ENCODE assay signal across 1 cellular context in the genomic region with DNA sequence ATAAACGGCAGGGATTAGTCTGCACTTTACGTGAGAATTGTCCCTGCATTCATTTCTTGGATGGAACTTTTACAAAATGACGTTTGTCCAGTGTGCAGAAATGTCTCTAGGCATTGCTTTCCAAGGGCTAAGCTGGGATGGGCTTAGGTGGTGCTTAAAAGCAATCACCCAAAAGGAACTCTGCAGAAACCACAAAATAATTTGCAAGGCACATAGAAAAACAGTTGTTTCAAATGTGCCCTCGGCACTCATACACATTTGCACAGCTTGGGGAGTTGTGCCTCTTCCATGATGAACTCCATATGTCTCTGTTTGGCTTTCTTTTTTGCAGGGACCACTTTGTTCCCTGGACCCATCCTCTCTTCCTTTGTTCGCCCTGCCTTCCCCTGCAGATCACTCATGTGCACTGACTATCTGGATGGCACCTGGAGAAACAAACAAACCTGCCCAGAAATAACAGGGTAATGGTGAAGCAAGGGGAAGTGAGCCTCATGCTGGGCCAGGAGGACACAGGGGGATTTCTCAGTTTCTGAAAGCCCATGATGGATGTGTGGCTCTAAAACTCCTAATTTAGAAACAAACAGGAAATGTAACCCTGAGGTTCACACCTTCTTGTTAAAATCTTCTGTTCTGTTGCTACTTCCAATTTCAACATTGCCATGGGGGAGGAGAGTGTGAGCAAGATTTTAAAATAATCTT.
A peak's percentile ranks its signal among the peaks of the same experiment; 100 is the strongest.
TF ChIP-seq lines count a peak whose summit lies in the region.

No MANE protein-coding gene starts in this region.

TF ChIP-seq in GM12878, 131 proteins besides CTCF, POLR2A, EP300 and RAD21 (continued from another document and continues in another):
- TF ChIP-seq, protein P1, sequence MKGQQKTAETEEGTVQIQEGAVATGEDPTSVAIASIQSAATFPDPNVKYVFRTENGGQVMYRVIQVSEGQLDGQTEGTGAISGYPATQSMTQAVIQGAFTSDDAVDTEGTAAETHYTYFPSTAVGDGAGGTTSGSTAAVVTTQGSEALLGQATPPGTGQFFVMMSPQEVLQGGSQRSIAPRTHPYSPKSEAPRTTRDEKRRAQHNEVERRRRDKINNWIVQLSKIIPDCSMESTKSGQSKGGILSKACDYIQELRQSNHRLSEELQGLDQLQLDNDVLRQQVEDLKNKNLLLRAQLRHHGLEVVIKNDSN (IDR thresholded peaks at IDR 0.05; ENCODE audit: borderline replicate concordance, extremely low read length, insufficient read depth, low read depth, low read length): no peak
- TF ChIP-seq, protein P2, sequence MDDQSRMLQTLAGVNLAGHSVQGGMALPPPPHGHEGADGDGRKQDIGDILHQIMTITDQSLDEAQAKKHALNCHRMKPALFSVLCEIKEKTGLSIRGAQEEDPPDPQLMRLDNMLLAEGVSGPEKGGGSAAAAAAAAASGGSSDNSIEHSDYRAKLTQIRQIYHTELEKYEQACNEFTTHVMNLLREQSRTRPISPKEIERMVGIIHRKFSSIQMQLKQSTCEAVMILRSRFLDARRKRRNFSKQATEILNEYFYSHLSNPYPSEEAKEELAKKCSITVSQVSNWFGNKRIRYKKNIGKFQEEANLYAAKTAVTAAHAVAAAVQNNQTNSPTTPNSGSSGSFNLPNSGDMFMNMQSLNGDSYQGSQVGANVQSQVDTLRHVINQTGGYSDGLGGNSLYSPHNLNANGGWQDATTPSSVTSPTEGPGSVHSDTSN (IDR thresholded peaks at IDR 0.05; ENCODE audit: insufficient replicate concordance, low read depth, low read length): peak; percentile 90
- TF ChIP-seq MEF2A (IDR thresholded peaks at IDR 0.05; ENCODE audit: insufficient read depth, low read depth, low read length): peak; percentile 95
- TF ChIP-seq, protein P3, sequence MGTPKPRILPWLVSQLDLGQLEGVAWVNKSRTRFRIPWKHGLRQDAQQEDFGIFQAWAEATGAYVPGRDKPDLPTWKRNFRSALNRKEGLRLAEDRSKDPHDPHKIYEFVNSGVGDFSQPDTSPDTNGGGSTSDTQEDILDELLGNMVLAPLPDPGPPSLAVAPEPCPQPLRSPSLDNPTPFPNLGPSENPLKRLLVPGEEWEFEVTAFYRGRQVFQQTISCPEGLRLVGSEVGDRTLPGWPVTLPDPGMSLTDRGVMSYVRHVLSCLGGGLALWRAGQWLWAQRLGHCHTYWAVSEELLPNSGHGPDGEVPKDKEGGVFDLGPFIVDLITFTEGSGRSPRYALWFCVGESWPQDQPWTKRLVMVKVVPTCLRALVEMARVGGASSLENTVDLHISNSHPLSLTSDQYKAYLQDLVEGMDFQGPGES (IDR thresholded peaks at IDR 0.05): no peak
- TF ChIP-seq SPI1 (IDR thresholded peaks at IDR 0.05; ENCODE audit: borderline replicate concordance, insufficient read depth, low read depth, low read length): peak; percentile 95
- TF ChIP-seq NR2C1 (IDR thresholded peaks at IDR 0.05): 0 out of 2 replicates have a peak, but pooled peaks have one; percentile 23
- peak; percentile 78; the same call in 1 of the 2 replicates for TF ChIP-seq IRF4 (IDR thresholded peaks at IDR 0.05; ENCODE audit: low read depth, low read length)
- TF ChIP-seq EED (IDR thresholded peaks at IDR 0.05; ENCODE audit: low read depth): peak; percentile 70
- TF ChIP-seq, protein P4, sequence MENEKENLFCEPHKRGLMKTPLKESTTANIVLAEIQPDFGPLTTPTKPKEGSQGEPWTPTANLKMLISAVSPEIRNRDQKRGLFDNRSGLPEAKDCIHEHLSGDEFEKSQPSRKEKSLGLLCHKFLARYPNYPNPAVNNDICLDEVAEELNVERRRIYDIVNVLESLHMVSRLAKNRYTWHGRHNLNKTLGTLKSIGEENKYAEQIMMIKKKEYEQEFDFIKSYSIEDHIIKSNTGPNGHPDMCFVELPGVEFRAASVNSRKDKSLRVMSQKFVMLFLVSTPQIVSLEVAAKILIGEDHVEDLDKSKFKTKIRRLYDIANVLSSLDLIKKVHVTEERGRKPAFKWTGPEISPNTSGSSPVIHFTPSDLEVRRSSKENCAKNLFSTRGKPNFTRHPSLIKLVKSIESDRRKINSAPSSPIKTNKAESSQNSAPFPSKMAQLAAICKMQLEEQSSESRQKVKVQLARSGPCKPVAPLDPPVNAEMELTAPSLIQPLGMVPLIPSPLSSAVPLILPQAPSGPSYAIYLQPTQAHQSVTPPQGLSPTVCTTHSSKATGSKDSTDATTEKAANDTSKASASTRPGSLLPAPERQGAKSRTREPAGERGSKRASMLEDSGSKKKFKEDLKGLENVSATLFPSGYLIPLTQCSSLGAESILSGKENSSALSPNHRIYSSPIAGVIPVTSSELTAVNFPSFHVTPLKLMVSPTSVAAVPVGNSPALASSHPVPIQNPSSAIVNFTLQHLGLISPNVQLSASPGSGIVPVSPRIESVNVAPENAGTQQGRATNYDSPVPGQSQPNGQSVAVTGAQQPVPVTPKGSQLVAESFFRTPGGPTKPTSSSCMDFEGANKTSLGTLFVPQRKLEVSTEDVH (IDR thresholded peaks at IDR 0.05; ENCODE audit: low read depth, partially characterized antibody): no peak
- TF ChIP-seq CBFB (IDR thresholded peaks at IDR 0.05; ENCODE audit: low read depth): no peak
- TF ChIP-seq ZBED1 (IDR thresholded peaks at IDR 0.05; ENCODE audit: borderline replicate concordance): no peak; the same call in 1 of the 2 replicates
- peak; percentile 23; the same call in 1 of the 2 replicates for TF ChIP-seq RAD51 (IDR thresholded peaks at IDR 0.05)
- TF ChIP-seq ETV6 (conservative IDR thresholded peaks at IDR 0.05 in 1 of 2, IDR thresholded peaks at IDR 0.05 in 1 of 2; ENCODE audit: borderline replicate concordance in 1 of 2, low read depth in 1 of 2): peak in 1 of 2 experiments; percentile 70; a peak in 2 of 4 replicates
- TF ChIP-seq TCF12 (IDR thresholded peaks at IDR 0.05; ENCODE audit: low read depth, low read length): peak; percentile 77; the same call in 1 of the 2 replicates
- no peak for TF ChIP-seq HDAC2 (IDR thresholded peaks at IDR 0.05)
- TF ChIP-seq IKZF2 (IDR thresholded peaks at IDR 0.05): peak; percentile 97 to 98
- peak; percentile 84 for TF ChIP-seq GATAD2B (conservative IDR thresholded peaks at IDR 0.05; ENCODE audit: low read depth)
- TF ChIP-seq, protein P5, sequence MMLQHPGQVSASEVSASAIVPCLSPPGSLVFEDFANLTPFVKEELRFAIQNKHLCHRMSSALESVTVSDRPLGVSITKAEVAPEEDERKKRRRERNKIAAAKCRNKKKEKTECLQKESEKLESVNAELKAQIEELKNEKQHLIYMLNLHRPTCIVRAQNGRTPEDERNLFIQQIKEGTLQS (IDR thresholded peaks at IDR 0.05; ENCODE audit: borderline replicate concordance, extremely low read depth, low read depth, low read length): no peak
- peak; percentile 97 for TF ChIP-seq IKZF1 (conservative IDR thresholded peaks at IDR 0.05)
- TF ChIP-seq BHLHE40 (IDR thresholded peaks at IDR 0.05; ENCODE audit: borderline replicate concordance in 1 of 2, low read depth in 2 of 2, low read length in 1 of 2): peak; percentile 72 to 75
- TF ChIP-seq SUZ12 (IDR thresholded peaks at IDR 0.05; ENCODE audit: unreplicated experiment): no peak
- peak; percentile 71 for TF ChIP-seq NBN (IDR thresholded peaks at IDR 0.05)
- no peak for TF ChIP-seq RB1 (IDR thresholded peaks at IDR 0.05; ENCODE audit: borderline replicate concordance)
- TF ChIP-seq BACH1 (IDR thresholded peaks at IDR 0.05; ENCODE audit: borderline replicate concordance): peak; percentile 57; the same call in 1 of the 2 replicates
- TF ChIP-seq SP1 (IDR thresholded peaks at IDR 0.05; ENCODE audit: low read depth, low read length): peak; percentile 84
- no peak for TF ChIP-seq NFXL1 (IDR thresholded peaks at IDR 0.05; ENCODE audit: borderline replicate concordance)
- TF ChIP-seq, protein P6, sequence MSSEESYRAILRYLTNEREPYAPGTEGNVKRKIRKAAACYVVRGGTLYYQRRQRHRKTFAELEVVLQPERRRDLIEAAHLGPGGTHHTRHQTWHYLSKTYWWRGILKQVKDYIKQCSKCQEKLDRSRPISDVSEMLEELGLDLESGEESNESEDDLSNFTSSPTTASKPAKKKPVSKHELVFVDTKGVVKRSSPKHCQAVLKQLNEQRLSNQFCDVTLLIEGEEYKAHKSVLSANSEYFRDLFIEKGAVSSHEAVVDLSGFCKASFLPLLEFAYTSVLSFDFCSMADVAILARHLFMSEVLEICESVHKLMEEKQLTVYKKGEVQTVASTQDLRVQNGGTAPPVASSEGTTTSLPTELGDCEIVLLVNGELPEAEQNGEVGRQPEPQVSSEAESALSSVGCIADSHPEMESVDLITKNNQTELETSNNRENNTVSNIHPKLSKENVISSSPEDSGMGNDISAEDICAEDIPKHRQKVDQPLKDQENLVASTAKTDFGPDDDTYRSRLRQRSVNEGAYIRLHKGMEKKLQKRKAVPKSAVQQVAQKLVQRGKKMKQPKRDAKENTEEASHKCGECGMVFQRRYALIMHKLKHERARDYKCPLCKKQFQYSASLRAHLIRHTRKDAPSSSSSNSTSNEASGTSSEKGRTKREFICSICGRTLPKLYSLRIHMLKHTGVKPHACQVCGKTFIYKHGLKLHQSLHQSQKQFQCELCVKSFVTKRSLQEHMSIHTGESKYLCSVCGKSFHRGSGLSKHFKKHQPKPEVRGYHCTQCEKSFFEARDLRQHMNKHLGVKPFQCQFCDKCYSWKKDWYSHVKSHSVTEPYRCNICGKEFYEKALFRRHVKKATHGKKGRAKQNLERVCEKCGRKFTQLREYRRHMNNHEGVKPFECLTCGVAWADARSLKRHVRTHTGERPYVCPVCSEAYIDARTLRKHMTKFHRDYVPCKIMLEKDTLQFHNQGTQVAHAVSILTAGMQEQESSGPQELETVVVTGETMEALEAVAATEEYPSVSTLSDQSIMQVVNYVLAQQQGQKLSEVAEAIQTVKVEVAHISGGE (CRISPR knock-in tag; IDR thresholded peaks at IDR 0.05): no peak
- TF ChIP-seq NR2C2 (IDR thresholded peaks at IDR 0.05; ENCODE audit: borderline replicate concordance, control insufficient read depth, insufficient read length, low read depth): no peak
- no peak for TF ChIP-seq TAF1 (IDR thresholded peaks at IDR 0.05; ENCODE audit: borderline replicate concordance, low read depth, low read length)
- no peak for TF ChIP-seq LARP7 (IDR thresholded peaks at IDR 0.05)
- TF ChIP-seq SRF (IDR thresholded peaks at IDR 0.05; ENCODE audit: low read depth in 2 of 2, low read length in 2 of 2): 0 out of 4 replicates have a peak, but pooled peaks of 1 of the 2 experiments have one; percentile 22
- peak; percentile 43; the same call in 1 of the 3 replicates for TF ChIP-seq POU2F2 (IDR thresholded peaks at IDR 0.05; ENCODE audit: borderline replicate concordance, low read depth, low read length)
- no peak for TF ChIP-seq HDAC6 (IDR thresholded peaks at IDR 0.05; ENCODE audit: unreplicated experiment)
- TF ChIP-seq, protein P7, sequence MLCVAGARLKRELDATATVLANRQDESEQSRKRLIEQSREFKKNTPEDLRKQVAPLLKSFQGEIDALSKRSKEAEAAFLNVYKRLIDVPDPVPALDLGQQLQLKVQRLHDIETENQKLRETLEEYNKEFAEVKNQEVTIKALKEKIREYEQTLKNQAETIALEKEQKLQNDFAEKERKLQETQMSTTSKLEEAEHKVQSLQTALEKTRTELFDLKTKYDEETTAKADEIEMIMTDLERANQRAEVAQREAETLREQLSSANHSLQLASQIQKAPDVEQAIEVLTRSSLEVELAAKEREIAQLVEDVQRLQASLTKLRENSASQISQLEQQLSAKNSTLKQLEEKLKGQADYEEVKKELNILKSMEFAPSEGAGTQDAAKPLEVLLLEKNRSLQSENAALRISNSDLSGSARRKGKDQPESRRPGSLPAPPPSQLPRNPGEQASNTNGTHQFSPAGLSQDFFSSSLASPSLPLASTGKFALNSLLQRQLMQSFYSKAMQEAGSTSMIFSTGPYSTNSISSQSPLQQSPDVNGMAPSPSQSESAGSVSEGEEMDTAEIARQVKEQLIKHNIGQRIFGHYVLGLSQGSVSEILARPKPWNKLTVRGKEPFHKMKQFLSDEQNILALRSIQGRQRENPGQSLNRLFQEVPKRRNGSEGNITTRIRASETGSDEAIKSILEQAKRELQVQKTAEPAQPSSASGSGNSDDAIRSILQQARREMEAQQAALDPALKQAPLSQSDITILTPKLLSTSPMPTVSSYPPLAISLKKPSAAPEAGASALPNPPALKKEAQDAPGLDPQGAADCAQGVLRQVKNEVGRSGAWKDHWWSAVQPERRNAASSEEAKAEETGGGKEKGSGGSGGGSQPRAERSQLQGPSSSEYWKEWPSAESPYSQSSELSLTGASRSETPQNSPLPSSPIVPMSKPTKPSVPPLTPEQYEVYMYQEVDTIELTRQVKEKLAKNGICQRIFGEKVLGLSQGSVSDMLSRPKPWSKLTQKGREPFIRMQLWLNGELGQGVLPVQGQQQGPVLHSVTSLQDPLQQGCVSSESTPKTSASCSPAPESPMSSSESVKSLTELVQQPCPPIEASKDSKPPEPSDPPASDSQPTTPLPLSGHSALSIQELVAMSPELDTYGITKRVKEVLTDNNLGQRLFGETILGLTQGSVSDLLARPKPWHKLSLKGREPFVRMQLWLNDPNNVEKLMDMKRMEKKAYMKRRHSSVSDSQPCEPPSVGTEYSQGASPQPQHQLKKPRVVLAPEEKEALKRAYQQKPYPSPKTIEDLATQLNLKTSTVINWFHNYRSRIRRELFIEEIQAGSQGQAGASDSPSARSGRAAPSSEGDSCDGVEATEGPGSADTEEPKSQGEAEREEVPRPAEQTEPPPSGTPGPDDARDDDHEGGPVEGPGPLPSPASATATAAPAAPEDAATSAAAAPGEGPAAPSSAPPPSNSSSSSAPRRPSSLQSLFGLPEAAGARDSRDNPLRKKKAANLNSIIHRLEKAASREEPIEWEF (IDR thresholded peaks at IDR 0.05; ENCODE audit: insufficient replicate concordance, low read depth, low read length): no peak
- TF ChIP-seq, protein P8, sequence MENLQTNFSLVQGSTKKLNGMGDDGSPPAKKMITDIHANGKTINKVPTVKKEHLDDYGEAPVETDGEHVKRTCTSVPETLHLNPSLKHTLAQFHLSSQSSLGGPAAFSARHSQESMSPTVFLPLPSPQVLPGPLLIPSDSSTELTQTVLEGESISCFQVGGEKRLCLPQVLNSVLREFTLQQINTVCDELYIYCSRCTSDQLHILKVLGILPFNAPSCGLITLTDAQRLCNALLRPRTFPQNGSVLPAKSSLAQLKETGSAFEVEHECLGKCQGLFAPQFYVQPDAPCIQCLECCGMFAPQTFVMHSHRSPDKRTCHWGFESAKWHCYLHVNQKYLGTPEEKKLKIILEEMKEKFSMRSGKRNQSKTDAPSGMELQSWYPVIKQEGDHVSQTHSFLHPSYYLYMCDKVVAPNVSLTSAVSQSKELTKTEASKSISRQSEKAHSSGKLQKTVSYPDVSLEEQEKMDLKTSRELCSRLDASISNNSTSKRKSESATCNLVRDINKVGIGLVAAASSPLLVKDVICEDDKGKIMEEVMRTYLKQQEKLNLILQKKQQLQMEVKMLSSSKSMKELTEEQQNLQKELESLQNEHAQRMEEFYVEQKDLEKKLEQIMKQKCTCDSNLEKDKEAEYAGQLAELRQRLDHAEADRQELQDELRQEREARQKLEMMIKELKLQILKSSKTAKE (IDR thresholded peaks at IDR 0.05; ENCODE audit: low read depth, poor library complexity, severe bottlenecking): peak; percentile 72
- TF ChIP-seq, protein P9, sequence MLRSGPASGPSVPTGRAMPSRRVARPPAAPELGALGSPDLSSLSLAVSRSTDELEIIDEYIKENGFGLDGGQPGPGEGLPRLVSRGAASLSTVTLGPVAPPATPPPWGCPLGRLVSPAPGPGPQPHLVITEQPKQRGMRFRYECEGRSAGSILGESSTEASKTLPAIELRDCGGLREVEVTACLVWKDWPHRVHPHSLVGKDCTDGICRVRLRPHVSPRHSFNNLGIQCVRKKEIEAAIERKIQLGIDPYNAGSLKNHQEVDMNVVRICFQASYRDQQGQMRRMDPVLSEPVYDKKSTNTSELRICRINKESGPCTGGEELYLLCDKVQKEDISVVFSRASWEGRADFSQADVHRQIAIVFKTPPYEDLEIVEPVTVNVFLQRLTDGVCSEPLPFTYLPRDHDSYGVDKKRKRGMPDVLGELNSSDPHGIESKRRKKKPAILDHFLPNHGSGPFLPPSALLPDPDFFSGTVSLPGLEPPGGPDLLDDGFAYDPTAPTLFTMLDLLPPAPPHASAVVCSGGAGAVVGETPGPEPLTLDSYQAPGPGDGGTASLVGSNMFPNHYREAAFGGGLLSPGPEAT (IDR thresholded peaks at IDR 0.05; ENCODE audit: low read depth): peak; percentile 97
- peak; percentile 80 for TF ChIP-seq ATF7 (IDR thresholded peaks at IDR 0.05; ENCODE audit: low read depth)
